8 cellular contexts compared by ENCODE assay signal in genomic region chr2:216404010-216404618, GRCh38. TPM values are rescaled to one million over a fixed set of nuclear protein-coding genes. Genes with fewer than 3 reads are reported as not detected.
A peak's percentile ranks its signal among the peaks of the same experiment; 100 is the strongest.
DNase-seq lines count a peak whose midpoint lies in the region; TF ChIP-seq lines count a peak whose summit lies in the region.

No MANE protein-coding gene starts in this region.

- no peak for TF ChIP-seq EP300 in stomach (IDR thresholded peaks at IDR 0.05)

- H4K20me1 ChIP-seq in Karpas-422 (ENCODE audit: insufficient read depth, low read depth, low read length), result no peaks in the 10 kb centered on the region

- H3K27me3 ChIP-seq in Karpas-422 (ENCODE audit: low read length), result no peaks in the 10 kb centered on the region
- H3K27me3 ChIP-seq in stomach, result peaks cover 0 to 23% (median 0%) of the 10 kb centered on the region in 3 donors

- H3K9me3 ChIP-seq in Karpas-422 (ENCODE audit: low read length) (no peaks in the 10 kb centered on the region), stomach (no peaks in the 10 kb centered on the region)

- no peaks in the 10 kb centered on the region for H3K36me3 ChIP-seq in Karpas-422 (ENCODE audit: insufficient read depth, low read length)
- no peaks in the 10 kb centered on the region for H3K36me3 ChIP-seq in stomach

- no peak overlapping the region for H3K9ac ChIP-seq in Karpas-422 (ENCODE audit: low read length)

- H3K4me1 ChIP-seq in Karpas-422 (ENCODE audit: low read length) (peaks cover 26% of the 10 kb centered on the region), stomach (no peaks in the 10 kb centered on the region)

- TF ChIP-seq CTCF in WI38 (IDR thresholded peaks at IDR 0.05; ENCODE audit: low read depth, low read length), result peak; percentile 88
- TF ChIP-seq CTCF in stomach (IDR thresholded peaks at IDR 0.05), result peak in 5 of 7 experiments; percentile 24 to 85 (median 81)

- H3K9me2 ChIP-seq in Karpas-422 (replicated peaks; ENCODE audit: insufficient read depth, low read length), result no peaks in the 10 kb centered on the region

- H2AFZ ChIP-seq in Karpas-422 (ENCODE audit: low read length), result no peak overlapping the region

- H3K4me3 ChIP-seq in Karpas-422 (ENCODE audit: low read length), result no peak overlapping the region
- H3K4me3 ChIP-seq in WI38 (ENCODE audit: low read depth, low read length), result no peak overlapping the region
- H3K4me3 ChIP-seq in stomach, result no peak overlapping the region

- H3K27ac ChIP-seq in Karpas-422 (ENCODE audit: low read length) (no peak overlapping the region), stomach (no peak overlapping the region)

- DNase-seq in NCI-H510A treated with DMSO at 0.1 percent for 48 hours (lab: John Stamatoyannopoulos, UW) (peak; percentile 46), NCI-H510A (lab: John Stamatoyannopoulos, UW) (no peak), Karpas-422 (peak; percentile 76), lung microvascular endothelial cell (ENCODE audit: low read depth in 2 of 2) (peak; percentile 43 to 63), stomach (peak; percentile 35), NCI-H1436 (lab: John Stamatoyannopoulos, UW) (no peak)
- DNase-seq in central memory CD4-positive, alpha-beta T cell, result peak; percentile 34

- no peak overlapping the region for H3K4me2 ChIP-seq in Karpas-422 (ENCODE audit: low read depth, low read length, poor library complexity, severe bottlenecking)

- WGBS in stomach, 5 donors, result 46 to 62% (median 53%) methylated on average over 2 to 5 of the region's 5 CpGs

- TF ChIP-seq POLR2A in stomach (IDR thresholded peaks at IDR 0.05), result no peak

- intact Hi-C loops in stomach (cut with DNase I; ENCODE audit: low total_unique reads), result no loop called here

- no peaks in the 10 kb centered on the region for H3K79me2 ChIP-seq in Karpas-422 (ENCODE audit: low read length)

RNA-seq across cellular contexts. Expression of gene SMARCAL1, which starts 8.2 kb away (rescaled TPM):
- total RNA-seq in Karpas-422 (2014; rRNA removed; shearing (Covaris generic); ENCODE audit: low replicate concordance), result 18.0 and 23.7 TPM in 2 replicates
- total RNA-seq in lung microvascular endothelial cell (9.6 and 11.9 TPM in 2 replicates), stomach (100 to 1,000 TPM in 1 of 5 donors, 10 to 100 TPM in 4; 13.0 to 152 (median 30.9) TPM)
- 10 to 100 TPM in 1 of 3 donors, 1 to 10 TPM in 2; 5.8 to 10.2 (median 6.8) TPM for polyA plus RNA-seq in stomach

RNA-seq across cellular contexts. Expression of gene MARCHF4, which starts 31.8 kb away (rescaled TPM):
- not detected in 2 replicates for total RNA-seq in Karpas-422 (2014; rRNA removed; shearing (Covaris generic); ENCODE audit: low replicate concordance)
- total RNA-seq in lung microvascular endothelial cell, result 0.20 and 0.22 TPM in 2 replicates
- total RNA-seq in stomach, result under 1 TPM in 1 of 5 donors, not detected in 4; 0.55 TPM
- polyA plus RNA-seq in stomach, result under 1 TPM; 0.10 to 0.50 (median 0.31) TPM

Comparison
In these comparisons a context has a peak if more than half of its experiments do, and no peak if none do; other contexts are left out.
1. DNase-seq: peak in NCI-H510A treated with DMSO at 0.1 percent for 48 hours (single experiment), Karpas-422 (single experiment), central memory CD4-positive, alpha-beta T cell (single experiment), lung microvascular endothelial cell (2 of 2) and stomach (single experiment); none in NCI-H510A (single experiment) and NCI-H1436 (single experiment).